ENCODE assay signal across 17 cellular contexts in the genomic region with DNA sequence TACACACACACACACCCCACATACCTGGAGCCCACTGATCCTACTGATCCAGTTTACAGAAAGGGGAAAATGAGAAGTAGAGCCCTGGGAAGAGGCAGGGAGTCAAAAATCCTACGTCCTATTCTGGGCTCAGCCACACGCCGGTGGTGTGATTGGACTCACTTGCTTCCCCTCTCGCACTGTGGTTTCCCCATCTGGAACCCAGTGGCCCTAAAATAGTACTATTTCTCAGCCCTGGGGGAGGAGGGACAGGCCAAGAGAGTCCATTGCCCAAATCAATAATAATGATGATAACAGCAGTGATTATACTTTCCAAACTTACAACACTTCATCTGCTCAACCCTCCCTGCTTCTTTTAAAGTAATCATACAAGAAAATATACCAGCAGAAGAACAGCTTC.
"Had no signal": no experiment of that assay in that cellular context is flagged by ENCODE, and none has a peak within 500 bp of the region (broad histone marks: within the 10 kb centered on the region; RNA-seq: fewer than 3 reads in every experiment).

No MANE protein-coding gene starts in this region.

- H3K36me3 ChIP-seq: cardiac muscle cell, spleen, stomach, upper lobe of right lung had no signal

- ATAC-seq: activated CD8-positive, alpha-beta T cell treated with anti-CD3 and anti-CD28 coated beads, Interleukin-2, amount 10 ng/mL, durations not matched to agents 7 days and 5 days; activated naive CD4-positive, alpha-beta T cell treated with anti-CD3 and anti-CD28 coated beads, Interleukin-2, amount 50 U/mL, for 72 hours; esophagus mucosa; left colon; natural killer cell; right cardiac atrium; upper lobe of right lung had no signal

- H3K9me3 ChIP-seq: stomach, testis, upper lobe of right lung had no signal

- H3K27me3 ChIP-seq: cardiac muscle cell, spleen, testis, upper lobe of right lung had no signal

- H3K4me3 ChIP-seq: cardiac muscle cell, spleen, stomach, testis, upper lobe of right lung had no signal

- H3K27ac ChIP-seq: cardiac muscle cell, spleen, stomach, testis, upper lobe of right lung had no signal

- H3K4me1 ChIP-seq: testis, upper lobe of right lung had no signal

- DNase-seq: activated B cell treated with CpG ODN at 0.5 μM for 24 hours; activated CD4-positive, alpha-beta T cell treated with anti-CD3 and anti-CD28 coated beads, Interleukin-2, amount 10 ng/mL, durations not matched to agents 24 days and 14 days; activated CD8-positive, alpha-beta memory T cell treated with anti-CD3 and anti-CD28 coated beads, Interleukin-2, amount 50 U/mL, for 4 hours; activated CD8-positive, alpha-beta T cell treated with anti-CD3 and anti-CD28 coated beads, Interleukin-2, amount 10 ng/mL, durations not matched to agents 7 days and 5 days; activated effector memory CD4-positive, alpha-beta T cell treated with anti-CD3 and anti-CD28 coated beads, Interleukin-2, amount 50 U/mL, for 16 hours; activated T-cell treated with anti-CD3 and anti-CD28 coated beads, Interleukin-2, amount 50 U/mL, for 48 hours; left colon; natural killer cell; spleen; stomach; T-helper 2 cell; testis; upper lobe of right lung had no signal
